Comparison of ENCODE assay signal across 10 cellular contexts in genomic region chr19:21697698-21698097, GRCh38.
DNase-seq lines count a peak whose midpoint lies in the region; ATAC-seq, FAIRE-seq and TF ChIP-seq lines count a peak whose summit lies in the region.
"Had no signal": no experiment of that assay in that cellular context is flagged by ENCODE, and none has a peak within 500 bp of the region (broad histone marks: within the 10 kb centered on the region; RNA-seq: fewer than 3 reads in every experiment).

No MANE protein-coding gene starts in this region.

- H3K27me3 ChIP-seq in left ventricle myocardium inferior (ENCODE audit: low read depth) = no peaks in the 10 kb centered on the region
- H3K27me3 ChIP-seq in right cardiac atrium (ENCODE audit: control insufficient read depth, insufficient read depth) = no peaks in the 10 kb centered on the region
- H3K27me3 ChIP-seq in esophagus muscularis mucosa = no peaks in the 10 kb centered on the region
- H3K27me3 ChIP-seq in pancreas = no peaks in the 10 kb centered on the region
- H3K27me3 ChIP-seq in CD4-positive, alpha-beta memory T cell (ENCODE audit: insufficient read depth, low read length) = no peaks in the 10 kb centered on the region
- H3K27me3 ChIP-seq: BLaER1 had no signal

- no peak overlapping the region for H3K4me3 Mint-ChIP-seq in CD4-positive, alpha-beta memory T cell

- no peaks in the 10 kb centered on the region for H3K36me3 ChIP-seq in left ventricle myocardium inferior
- H3K36me3 ChIP-seq in esophagus muscularis mucosa = no peaks in the 10 kb centered on the region
- no peaks in the 10 kb centered on the region for H3K36me3 ChIP-seq in pancreas
- H3K36me3 ChIP-seq in CD4-positive, alpha-beta memory T cell (ENCODE audit: insufficient read depth, low read length) = no peaks in the 10 kb centered on the region
- H3K36me3 ChIP-seq: BLaER1, HAP-1 had no signal

- H3K27me3 Mint-ChIP-seq in CD4-positive, alpha-beta memory T cell = no peaks in the 10 kb centered on the region

- no peak for FAIRE-seq in pancreas (lab: Jason Lieb, UNC)
- FAIRE-seq: GM19239 had no signal

- H3K4me3 ChIP-seq in left ventricle myocardium inferior (peak overlapping the region; percentile 35), right cardiac atrium (ENCODE audit: low read length) (no peak overlapping the region), esophagus muscularis mucosa (no peak overlapping the region), pancreas (peak overlapping the region in 1 of 4 donors; percentile 23)
- no peak overlapping the region for H3K4me3 ChIP-seq in CD4-positive, alpha-beta memory T cell (ENCODE audit: low read length in 2 of 2)
- H3K4me3 ChIP-seq: BLaER1, HAP-1 had no signal

- no peaks in the 10 kb centered on the region for H3K36me3 Mint-ChIP-seq in CD4-positive, alpha-beta memory T cell

- H3K9me3 ChIP-seq in left ventricle myocardium inferior (replicated peaks) (no peaks in the 10 kb centered on the region), right cardiac atrium (ENCODE audit: control insufficient read depth, low read length) (no peaks in the 10 kb centered on the region), esophagus muscularis mucosa (no peaks in the 10 kb centered on the region), pancreas (no peaks in the 10 kb centered on the region)
- no peaks in the 10 kb centered on the region for H3K9me3 ChIP-seq in CD4-positive, alpha-beta memory T cell (ENCODE audit: control insufficient read depth in 1 of 2, low read length in 2 of 2)
- H3K9me3 ChIP-seq: HAP-1 had no signal

- no peak for TF ChIP-seq POLR2A in esophagus muscularis mucosa (IDR thresholded peaks at IDR 0.05; ENCODE audit: low read depth)

- H3K4me1 ChIP-seq in left ventricle myocardium inferior = no peaks in the 10 kb centered on the region
- no peaks in the 10 kb centered on the region for H3K4me1 ChIP-seq in right cardiac atrium (ENCODE audit: control insufficient read depth, insufficient read depth, low read length)
- H3K4me1 ChIP-seq in esophagus muscularis mucosa = peaks cover 0 to 15% (median 11%) of the 10 kb centered on the region in 4 donors
- no peaks in the 10 kb centered on the region for H3K4me1 ChIP-seq in pancreas
- H3K4me1 ChIP-seq in CD4-positive, alpha-beta memory T cell (ENCODE audit: insufficient read depth, low read length) = no peaks in the 10 kb centered on the region
- H3K4me1 ChIP-seq: BLaER1, HAP-1 had no signal

- intact Hi-C loops in left ventricle myocardium inferior (cut with micrococcal nuclease) = no loop called here
- intact Hi-C loops in right cardiac atrium (cut with DNase I) = loop anchor here in 3 of 4 donors (5.0 to 10.0 kb wide), 3 partner anchors 203 to 215 kb away; no protein-coding TSS in a partner anchor
- intact Hi-C loops in esophagus muscularis mucosa (cut with DNase I) = loop anchor here (2.0 to 5.0 kb wide), 2 partner anchors 110 to 213 kb away; no protein-coding TSS in a partner anchor
- intact Hi-C loops in pancreas (cut with DNase I) = loop anchor here in 2 of 3 donors (10.0 kb wide), 2 partner anchors 213 to 493 kb away; no protein-coding TSS in a partner anchor
- intact Hi-C loops in CD4-positive, alpha-beta memory T cell (cut with micrococcal nuclease) = loop anchor here (10.0 kb wide), 1 partner anchor 133 kb away; no protein-coding TSS in a partner anchor

- WGBS in right cardiac atrium = 20% methylated on average over 3 of the region's 3 CpGs
- 45% methylated on average over 3 of the region's 3 CpGs for WGBS in esophagus muscularis mucosa
- WGBS in pancreas, 2 donors = 9 to 10% methylated on average over 3 of the region's 3 CpGs

- H3K27ac ChIP-seq in left ventricle myocardium inferior (replicated peaks) (no peak overlapping the region), right cardiac atrium (ENCODE audit: low read length) (no peak overlapping the region), esophagus muscularis mucosa (replicated peaks in 1 of 4) (no peak overlapping the region), pancreas (peak overlapping the region in 1 of 4 donors; percentile 15)
- no peak overlapping the region for H3K27ac ChIP-seq in CD4-positive, alpha-beta memory T cell (ENCODE audit: low read depth, low read length)
- H3K27ac ChIP-seq: BLaER1 had no signal

- no peaks in the 10 kb centered on the region for H3K9me3 Mint-ChIP-seq in CD4-positive, alpha-beta memory T cell

- no peaks in the 10 kb centered on the region for H3K4me1 Mint-ChIP-seq in CD4-positive, alpha-beta memory T cell

- TF ChIP-seq EP300 in esophagus muscularis mucosa (IDR thresholded peaks at IDR 0.05) = no peak

- POLR2A ChIA-PET in CD4-positive, alpha-beta memory T cell (lab: Charles Lee; ENCODE audit: partially characterized antibody) = no interaction called here

- H3K27ac Mint-ChIP-seq in CD4-positive, alpha-beta memory T cell = no peak overlapping the region

- DNase-seq in left ventricle myocardium inferior = no peak
- DNase-seq in right cardiac atrium = no peak
- DNase-seq in esophagus muscularis mucosa (ENCODE audit: extremely low spot score) = peak; percentile 24
- no peak for DNase-seq in pancreas
- no peak for DNase-seq in CD4-positive, alpha-beta memory T cell
- DNase-seq in 8988T = no peak
- DNase-seq in stimulated activated naive CD4-positive, alpha-beta T cell (lab: John Stamatoyannopoulos, UW) = no peak

- TF ChIP-seq CTCF in left ventricle myocardium inferior (IDR thresholded peaks at IDR 0.05; ENCODE audit: borderline replicate concordance) (no peak), esophagus muscularis mucosa (IDR thresholded peaks at IDR 0.05) (no peak), pancreas (IDR thresholded peaks at IDR 0.05) (no peak)

- CTCF ChIA-PET in CD4-positive, alpha-beta memory T cell (lab: Charles Lee; ENCODE audit: partially characterized antibody) = interaction anchor here (0.7 to 1.8 kb wide), 5 partner anchors 10 to 494 kb away, joined by 3 to 10 read pairs (median 4); partner anchors contain the start of gene ZNF708

- ATAC-seq in right cardiac atrium = no peak
- ATAC-seq in pancreas = peak in 3 of 4 donors; percentile 7 to 59 (median 36)

Comparison
In these comparisons a context has a peak if more than half of its experiments do, and no peak if none do; other contexts are left out.
1. ATAC-seq: peak in pancreas (3 of 4); none in right cardiac atrium (0 of 2).